19 cellular contexts compared by ENCODE assay signal in the genomic region with DNA sequence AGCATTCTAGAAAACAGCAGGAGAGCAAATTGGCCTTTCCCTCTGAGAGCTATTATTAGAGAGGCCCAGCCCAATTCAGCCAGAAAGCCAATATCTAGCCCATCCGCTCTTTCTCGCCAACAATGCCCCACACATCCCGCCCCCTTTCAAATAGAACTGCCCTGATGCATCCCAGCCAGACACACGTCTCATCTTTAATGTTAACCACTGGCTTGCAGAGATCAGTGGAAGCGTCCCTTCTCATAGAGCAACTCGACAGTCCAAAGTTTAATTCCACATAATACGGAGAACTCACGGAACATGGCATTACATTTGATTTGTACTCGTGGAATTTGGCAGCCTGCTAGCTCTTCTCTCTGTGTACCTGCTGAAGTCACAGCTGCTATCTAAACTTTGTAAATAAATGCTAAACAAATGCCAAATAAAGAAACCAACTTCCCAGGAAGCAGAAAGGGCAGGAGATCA.
"Had no signal": no experiment of that assay in that cellular context is flagged by ENCODE, and none has a peak within 500 bp of the region (broad histone marks: within the 10 kb centered on the region; RNA-seq: fewer than 3 reads in every experiment).

No MANE protein-coding gene starts in this region.

- H3K27ac ChIP-seq: adrenal gland, prostate gland, tibial artery had no signal

- DNase-seq: activated CD4-positive, alpha-beta memory T cell treated with anti-CD3 and anti-CD28 coated beads for 36 hours; activated CD4-positive, alpha-beta T cell treated with anti-CD3 and anti-CD28 coated beads for 4 hours; activated gamma-delta T cell treated with Interleukin-2 at 50 U/mL for 16 hours; activated T-cell treated with anti-CD3 and anti-CD28 coated beads for 4 hours; adrenal gland; central memory CD4-positive, alpha-beta T cell; cortex of kidney; effector CD4-positive, alpha-beta T cell; naive B cell; stimulated activated CD4-positive, alpha-beta T cell treated with anti-CD3 and anti-CD28 coated beads, Interleukin-12 subunit alpha, Interleukin-12 subunit beta, amount 100 ng/mL, for 4 hours; stimulated activated CD4-positive, alpha-beta T cell treated with anti-CD3 and anti-CD28 coated beads, Interleukin-2, amount 100 ng/mL, for 24 hours; stimulated activated naive CD4-positive, alpha-beta T cell treated with Interleukin-2 at 50 U/mL for 16 hours; T-helper 17 cell; tibial artery had no signal

- H3K27ac Mint-ChIP-seq: activated CD4-positive, alpha-beta memory T cell treated with anti-CD3 and anti-CD28 coated beads for 36 hours; activated naive CD4-positive, alpha-beta T cell treated with anti-CD3 and anti-CD28 coated beads, Interleukin-2, amount 50 U/mL, for 72 hours; activated T-helper 1 cell treated with anti-CD3 and anti-CD28 coated beads, Interleukin-12 subunit alpha, Interleukin-12 subunit beta, Interleukin-2, Interleukin-4 antibody, amounts not matched to agents 30 ng/mL and 10 ng/mL and 1 ng/mL, durations not matched to agents 14 hours and 24 hours and 36 hours; T-helper 17 cell had no signal

- H3K9me3 ChIP-seq: adrenal gland, esophagus muscularis mucosa, prostate gland, tibial artery had no signal

- H3K9me3 Mint-ChIP-seq: activated CD4-positive, alpha-beta memory T cell treated with anti-CD3 and anti-CD28 coated beads for 36 hours; activated naive CD4-positive, alpha-beta T cell treated with anti-CD3 and anti-CD28 coated beads, Interleukin-2, amount 50 U/mL, for 72 hours; activated T-helper 1 cell treated with anti-CD3 and anti-CD28 coated beads, Interleukin-12 subunit alpha, Interleukin-12 subunit beta, Interleukin-2, Interleukin-4 antibody, amounts not matched to agents 30 ng/mL and 10 ng/mL and 1 ng/mL, durations not matched to agents 14 hours and 24 hours and 36 hours had no signal

- H3K4me1 ChIP-seq: adrenal gland, prostate gland, tibial artery had no signal

- H3K36me3 ChIP-seq: adrenal gland, esophagus muscularis mucosa, prostate gland, tibial artery had no signal

- H3K27me3 ChIP-seq: adrenal gland, esophagus muscularis mucosa, tibial artery had no signal

- H3K4me1 Mint-ChIP-seq: naive B cell, T-helper 17 cell had no signal

- H3K4me3 Mint-ChIP-seq: activated CD4-positive, alpha-beta memory T cell treated with anti-CD3 and anti-CD28 coated beads for 36 hours; activated T-helper 1 cell treated with anti-CD3 and anti-CD28 coated beads, Interleukin-12 subunit alpha, Interleukin-12 subunit beta, Interleukin-2, Interleukin-4 antibody, amounts not matched to agents 30 ng/mL and 10 ng/mL and 1 ng/mL, durations not matched to agents 14 hours and 24 hours and 36 hours; naive B cell; T-helper 17 cell had no signal

- H3K4me3 ChIP-seq: adrenal gland, prostate gland, tibial artery had no signal

- ATAC-seq: activated naive CD4-positive, alpha-beta T cell treated with anti-CD3 and anti-CD28 coated beads, Interleukin-2, amount 50 U/mL, for 72 hours; sciatic nerve; T-helper 17 cell had no signal

- H3K36me3 Mint-ChIP-seq: activated CD4-positive, alpha-beta memory T cell treated with anti-CD3 and anti-CD28 coated beads for 36 hours; activated naive CD4-positive, alpha-beta T cell treated with anti-CD3 and anti-CD28 coated beads, Interleukin-2, amount 50 U/mL, for 72 hours; naive B cell had no signal
